In genomic region chr15:96358006-96358794, GRCh38 we compare ENCODE assay signal across 9 cellular contexts. TPM values are rescaled to one million over a fixed set of nuclear protein-coding genes. Genes with fewer than 3 reads are reported as not detected.
DNase-seq lines count a peak whose midpoint lies in the region; ATAC-seq and TF ChIP-seq lines count a peak whose summit lies in the region.
"Had no signal": no experiment of that assay in that cellular context is flagged by ENCODE, and none has a peak within 500 bp of the region (broad histone marks: within the 10 kb centered on the region; RNA-seq: fewer than 3 reads in every experiment).

No MANE protein-coding gene starts in this region.

- ATAC-seq in naive thymus-derived CD8-positive, alpha-beta T cell = no peak

- peaks cover 11% of the 10 kb centered on the region for H3K27me3 Mint-ChIP-seq in chondrocyte (ENCODE audit: low read depth)
- H3K27me3 Mint-ChIP-seq in naive thymus-derived CD8-positive, alpha-beta T cell = peaks cover 36 to 58% (median 49%) of the 10 kb centered on the region in 5 donors

- peaks cover 55% of the 10 kb centered on the region for H3K4me1 Mint-ChIP-seq in chondrocyte (ENCODE audit: low read depth)
- H3K4me1 Mint-ChIP-seq in naive thymus-derived CD8-positive, alpha-beta T cell = peaks cover 17 to 32% (median 25%) of the 10 kb centered on the region in 4 donors

- TF ChIP-seq CTCF in AG09309 (IDR thresholded peaks at IDR 0.05; ENCODE audit: control insufficient read depth, insufficient read depth, low read depth, low read length, missing control alignments) = no peak
- no peak for TF ChIP-seq CTCF in HFF-Myc (IDR thresholded peaks at IDR 0.05; ENCODE audit: low read depth, low read length, missing control alignments)
- no peak for TF ChIP-seq CTCF in chondrocyte (IDR thresholded peaks at IDR 0.05)

- H3K36me3 Mint-ChIP-seq in chondrocyte (ENCODE audit: low read depth) = peaks cover 7% of the 10 kb centered on the region
- H3K36me3 Mint-ChIP-seq in naive thymus-derived CD8-positive, alpha-beta T cell = peaks cover 0 to 9% (median 4%) of the 10 kb centered on the region in 3 donors

- DNase-seq in AG09309 (ENCODE audit: low read depth) (no peak), HFF-Myc (ENCODE audit: extremely low read depth, low read depth) (no peak), chondrocyte (ENCODE audit: low spot score) (no peak), HPDE6-E6E7 (ENCODE audit: extremely low spot score) (no peak), NCI-H82 treated with DMSO at 0.1 percent for 48 hours (lab: John Stamatoyannopoulos, UW; ENCODE audit: unreplicated experiment) (no peak), epidermal melanocyte (ENCODE audit: insufficient read length, low spot score) (no peak), NCI-H2171 treated with DMSO at 0.1 percent for 48 hours (lab: John Stamatoyannopoulos, UW) (no peak)
- DNase-seq in naive thymus-derived CD8-positive, alpha-beta T cell = no peak
- DNase-seq: amniotic stem cell had no signal

- H3K4me3 Mint-ChIP-seq in chondrocyte (ENCODE audit: unreplicated experiment) = peak overlapping the region; percentile 78
- peak overlapping the region; percentile 79 to 98 (median 88) for H3K4me3 Mint-ChIP-seq in naive thymus-derived CD8-positive, alpha-beta T cell

- H3K4me3 ChIP-seq in AG09309 (ENCODE audit: control insufficient read depth, low read depth, low read length) = peak overlapping the region; percentile 49
- peak overlapping the region; percentile 58 for H3K4me3 ChIP-seq in HFF-Myc (replicated peaks; ENCODE audit: low read depth, low read length)

- POLR2A ChIA-PET in naive thymus-derived CD8-positive, alpha-beta T cell (lab: Charles Lee) = no interaction called here

- H3K27ac Mint-ChIP-seq in chondrocyte (ENCODE audit: unreplicated experiment) = peak overlapping the region; percentile 87
- peak overlapping the region in 3 of 10 donors; percentile 22 to 92 (median 83) for H3K27ac Mint-ChIP-seq in naive thymus-derived CD8-positive, alpha-beta T cell

- no peaks in the 10 kb centered on the region for H3K9me3 Mint-ChIP-seq in chondrocyte (ENCODE audit: low read depth)
- H3K9me3 Mint-ChIP-seq in naive thymus-derived CD8-positive, alpha-beta T cell = peaks cover 0 to 26% (median 0%) of the 10 kb centered on the region in 9 donors

RNA-seq across cellular contexts. Expression of gene NR2F2, which starts 27.7 kb away (rescaled TPM):
- 151 to 169 TPM (median 167 TPM) in 3 replicates for total RNA-seq in chondrocyte
- not detected for total RNA-seq in naive thymus-derived CD8-positive, alpha-beta T cell
- polyA plus RNA-seq in naive thymus-derived CD8-positive, alpha-beta T cell = not detected

Comparison
In these comparisons a context has a peak if more than half of its experiments do, and no peak if none do; other contexts are left out.
1. RNA of gene NR2F2, which starts 27.7 kb away (total RNA-seq): 151 to 169 TPM in chondrocyte; not detected in naive thymus-derived CD8-positive, alpha-beta T cell; every median in the first group is over 100 times any median in the second.